8 cellular contexts compared by ENCODE assay signal in the genomic region with DNA sequence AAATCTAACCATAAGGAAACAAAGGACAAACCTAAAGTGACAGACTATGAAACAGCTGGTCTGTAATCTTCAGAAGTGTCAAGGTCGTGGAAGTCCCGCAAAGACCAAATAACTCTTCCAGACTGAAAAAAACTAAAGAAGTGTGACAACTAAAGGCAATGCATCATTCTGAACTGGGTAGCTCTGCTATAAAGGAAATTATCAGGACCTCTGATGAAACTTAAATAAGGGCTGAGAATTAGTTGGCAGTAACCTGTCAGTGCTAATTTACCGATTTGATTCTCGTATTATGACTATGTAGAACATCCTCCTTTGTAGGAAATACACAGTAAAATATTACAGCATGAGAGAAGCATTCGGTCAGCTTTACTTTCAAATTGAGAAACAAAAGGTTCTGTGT.
DNase-seq lines count a peak whose midpoint lies in the region; ATAC-seq, FAIRE-seq and TF ChIP-seq lines count a peak whose summit lies in the region.
"Not testable (repeated sequence)": the region's sequence is repeated elsewhere in the genome, so short reads cannot be mapped to it uniquely, and the experiment has no call there.

No MANE protein-coding gene starts in this region.

- H3K27me3 Mint-ChIP-seq in activated T-cell treated with anti-CD3 and anti-CD28 coated beads, Interleukin-2, amount 50 U/mL, for 72 hours (ENCODE audit: low read depth): not testable (repeated sequence)

- not testable (repeated sequence) for H3K4me1 ChIP-seq in small intestine (ENCODE audit: control insufficient read depth in 2 of 2, insufficient read depth in 1 of 2, low read depth in 1 of 2, low read length in 1 of 2)

- H3K36me3 Mint-ChIP-seq in activated T-cell treated with anti-CD3 and anti-CD28 coated beads, Interleukin-2, amount 50 U/mL, for 72 hours (ENCODE audit: insufficient read depth in 2 of 2): not testable (repeated sequence)

- not testable (repeated sequence) for H3K27ac ChIP-seq in small intestine (ENCODE audit: low read depth in 1 of 2, low read length in 1 of 2)

- not testable (repeated sequence) for DNase-seq in D721Med (ENCODE audit: insufficient read length, low spot score); activated T-cell treated with anti-CD3 and anti-CD28 coated beads, Interleukin-2, amount 50 U/mL, for 72 hours; small intestine

- H3K27ac Mint-ChIP-seq in activated T-cell treated with anti-CD3 and anti-CD28 coated beads, Interleukin-2, amount 50 U/mL, for 72 hours: not testable (repeated sequence)

- not testable (repeated sequence) for H3K9me3 ChIP-seq in small intestine (ENCODE audit: control insufficient read depth, low read depth)

- TF ChIP-seq CTCF in D721Med (IDR thresholded peaks at IDR 0.05; ENCODE audit: insufficient read depth, missing control alignments): not testable (repeated sequence)

- not testable (repeated sequence) for H3K27me3 ChIP-seq in small intestine (ENCODE audit: control insufficient read depth in 2 of 2, insufficient read depth in 2 of 2, low read length in 2 of 2)

- not testable (repeated sequence) for H3K4me3 ChIP-seq in small intestine (ENCODE audit: low read depth in 1 of 2, low read length in 2 of 2)

- not testable (repeated sequence) for H3K9me3 Mint-ChIP-seq in activated T-cell treated with anti-CD3 and anti-CD28 coated beads, Interleukin-2, amount 50 U/mL, for 72 hours

- not testable (repeated sequence) for H3K36me3 ChIP-seq in small intestine (ENCODE audit: control insufficient read depth in 2 of 2, insufficient read depth in 2 of 2, low read length in 2 of 2)

- peaks cover 42% of the 10 kb centered on the region for H3K4me1 Mint-ChIP-seq in activated T-cell treated with anti-CD3 and anti-CD28 coated beads, Interleukin-2, amount 50 U/mL, for 72 hours (ENCODE audit: low read depth)

- FAIRE-seq in D721Med (lab: Jason Lieb, UNC) (peak; percentile 96), endometrium (lab: Jason Lieb, UNC) (peak; percentile 80), small intestine (lab: Jason Lieb, UNC) (peak; percentile 97)

- 15 to 58% (median 17%) methylated on average over 2 of the region's 5 CpGs for WGBS in small intestine, 3 donors

- ATAC-seq in GM18909 (IDR thresholded peaks at IDR 0.05; ENCODE audit: poor library complexity, unreplicated experiment) (peak; percentile 56), GM21576 (IDR thresholded peaks at IDR 0.05; ENCODE audit: unreplicated experiment) (peak; percentile 42), HG03064 (IDR thresholded peaks at IDR 0.05; ENCODE audit: low read depth, unreplicated experiment) (peak; percentile 45), HG03571 (IDR thresholded peaks at IDR 0.05; ENCODE audit: unreplicated experiment) (peak; percentile 45)
- ATAC-seq in activated T-cell treated with anti-CD3 and anti-CD28 coated beads, Interleukin-2, amount 50 U/mL, for 72 hours (replicated peaks in 1 of 2): peak; percentile 65 to 75

- H3K4me3 Mint-ChIP-seq in activated T-cell treated with anti-CD3 and anti-CD28 coated beads, Interleukin-2, amount 50 U/mL, for 72 hours: peak overlapping the region in 1 of 2 donors; percentile 49
